Comparison of ENCODE assay signal across 1 cellular context in genomic region chrX:153967536-153968214, GRCh38.
TF ChIP-seq lines count a peak whose summit lies in the region.

No MANE protein-coding gene starts in this region.

TF ChIP-seq in A549, 52 proteins besides CTCF, POLR2A, EP300 and RAD21:
- no peak for TF ChIP-seq NFE2L2 (conservative IDR thresholded peaks at IDR 0.05; ENCODE audit: low read length)
- TF ChIP-seq ZC3H11A (IDR thresholded peaks at IDR 0.05): no peak
- TF ChIP-seq ZNF302 (CRISPR knock-in tag; IDR thresholded peaks at IDR 0.05): no peak
- TF ChIP-seq HEYL (CRISPR knock-in tag; IDR thresholded peaks at IDR 0.05): no peak
